Comparison of ENCODE assay signal across 7 cellular contexts in genomic region chr2:31137211-31138036, GRCh38. TPM values are rescaled to one million over a fixed set of nuclear protein-coding genes. Genes with fewer than 3 reads are reported as not detected.
DNase-seq lines count a peak whose midpoint lies in the region; ATAC-seq and TF ChIP-seq lines count a peak whose summit lies in the region.

No MANE protein-coding gene starts in this region.

- peak; percentile 40 for ATAC-seq in mucosa of descending colon
- no peak for ATAC-seq in GM19328 (IDR thresholded peaks at IDR 0.05; ENCODE audit: unreplicated experiment)

- DNase-seq in GM12864 (ENCODE audit: low read depth) (no peak), NCI-H1694 (lab: John Stamatoyannopoulos, UW) (peak; percentile 40), mucosa of descending colon (no peak), NCI-H2081 treated with DMSO at 0.1 percent for 48 hours (lab: John Stamatoyannopoulos, UW) (no peak)
- DNase-seq in stimulated activated CD4-positive, alpha-beta T cell treated with anti-CD3 and anti-CD28 coated beads, Interleukin-4, amount 100 ng/mL, for 4 hours, result no peak

- intact Hi-C loops in dendritic cell treated with granulocyte-macrophage colony-stimulating factor and Interleukin-4, amounts not matched to agents 40 ng/mL and 50 ng/mL, for 4 days (cut with micrococcal nuclease), result no loop called here
- intact Hi-C loops in mucosa of descending colon (cut with DNase I, micrococcal nuclease), result no loop called here

- H3K4me1 ChIP-seq in mucosa of descending colon (ENCODE audit: low read depth), result peaks cover 8% of the 10 kb centered on the region

- TF ChIP-seq CTCF in GM12864 (IDR thresholded peaks at IDR 0.05; ENCODE audit: low read depth, low read length, missing control alignments) (no peak), mucosa of descending colon (IDR thresholded peaks at IDR 0.05) (no peak)

- H3K9me3 ChIP-seq in mucosa of descending colon, result no peaks in the 10 kb centered on the region

- H3K4me1 Mint-ChIP-seq in dendritic cell treated with granulocyte-macrophage colony-stimulating factor and Interleukin-4, amounts not matched to agents 40 ng/mL and 50 ng/mL, for 4 days (ENCODE audit: low read depth), result peaks cover 15% of the 10 kb centered on the region

- H3K27ac Mint-ChIP-seq in dendritic cell treated with granulocyte-macrophage colony-stimulating factor and Interleukin-4, amounts not matched to agents 40 ng/mL and 50 ng/mL, for 4 days, result no peak overlapping the region

- no peaks in the 10 kb centered on the region for H3K36me3 Mint-ChIP-seq in dendritic cell treated with granulocyte-macrophage colony-stimulating factor and Interleukin-4, amounts not matched to agents 40 ng/mL and 50 ng/mL, for 4 days (ENCODE audit: low read depth)

- H3K4me3 ChIP-seq in GM12864 (ENCODE audit: low read depth, low read length) (peak overlapping the region; percentile 33), mucosa of descending colon (no peak overlapping the region)

- H3K36me3 ChIP-seq in mucosa of descending colon (ENCODE audit: low read depth), result no peaks in the 10 kb centered on the region

- peak overlapping the region; percentile 72 for H3K4me3 Mint-ChIP-seq in dendritic cell treated with granulocyte-macrophage colony-stimulating factor and Interleukin-4, amounts not matched to agents 40 ng/mL and 50 ng/mL, for 4 days

- peaks cover 44% of the 10 kb centered on the region for H3K27me3 Mint-ChIP-seq in dendritic cell treated with granulocyte-macrophage colony-stimulating factor and Interleukin-4, amounts not matched to agents 40 ng/mL and 50 ng/mL, for 4 days

- H3K9me3 Mint-ChIP-seq in dendritic cell treated with granulocyte-macrophage colony-stimulating factor and Interleukin-4, amounts not matched to agents 40 ng/mL and 50 ng/mL, for 4 days, result no peaks in the 10 kb centered on the region

RNA-seq across cellular contexts. Expression of gene GALNT14, which starts 0.8 kb away (rescaled TPM):
- total RNA-seq in mucosa of descending colon, result under 1 TPM in 1 of 3 donors, not detected in 2; 0.75 TPM
